ENCODE assay signal across 27 cellular contexts in genomic region chr4:74547042-74547441, GRCh38.
DNase-seq lines count a peak whose midpoint lies in the region; ATAC-seq, FAIRE-seq and TF ChIP-seq lines count a peak whose summit lies in the region.
"Had no signal": no experiment of that assay in that cellular context is flagged by ENCODE, and none has a peak within 500 bp of the region (broad histone marks: within the 10 kb centered on the region; RNA-seq: fewer than 3 reads in every experiment).

No MANE protein-coding gene starts in this region.

- POLR2A ChIA-PET in endothelial cell of umbilical vein (lab: Charles Lee), result no interaction called here

- H3K4me1 ChIP-seq in endothelial cell of umbilical vein (ENCODE audit: control insufficient read depth, extremely low read depth, insufficient read depth, low read length), result peaks cover 40% of the 10 kb centered on the region
- H3K4me1 ChIP-seq in esophagus muscularis mucosa, result peaks cover 0 to 34% (median 21%) of the 10 kb centered on the region in 4 donors

- H3K4me2 ChIP-seq in endothelial cell of umbilical vein (ENCODE audit: insufficient read depth, low read length), result peak overlapping the region; percentile 40

- H2AFZ ChIP-seq in endothelial cell of umbilical vein (ENCODE audit: low read depth, low read length), result no peak overlapping the region

- H3K4me1 Mint-ChIP-seq in Calu3 (ENCODE audit: low read depth, unreplicated experiment), result peaks cover 12% of the 10 kb centered on the region

- peaks cover 8% of the 10 kb centered on the region for H3K36me3 Mint-ChIP-seq in Calu3 (ENCODE audit: insufficient read depth, unreplicated experiment)
- H3K36me3 Mint-ChIP-seq: CD4-positive, alpha-beta memory T cell had no signal

- H3K9ac ChIP-seq in endothelial cell of umbilical vein (replicated peaks; ENCODE audit: extremely low read depth, insufficient read depth, low read length), result no peak overlapping the region

- TF ChIP-seq CTCF in Calu3 (IDR thresholded peaks at IDR 0.05; ENCODE audit: unreplicated experiment), result no peak
- TF ChIP-seq CTCF in endothelial cell of umbilical vein (IDR thresholded peaks at IDR 0.05; ENCODE audit: extremely low read depth in 1 of 2, insufficient read depth in 1 of 2, low read depth in 1 of 2, low read length in 2 of 2), result no peak
- no peak for TF ChIP-seq CTCF in esophagus muscularis mucosa (IDR thresholded peaks at IDR 0.05)

- H3K9me3 Mint-ChIP-seq in Calu3 (ENCODE audit: low read depth, unreplicated experiment), result no peaks in the 10 kb centered on the region
- H3K9me3 Mint-ChIP-seq: CD4-positive, alpha-beta memory T cell had no signal

- ATAC-seq in left cardiac atrium, result no peak
- ATAC-seq: HepG2 had no signal

- CTCF ChIA-PET in Calu3 (lab: Charles Lee) (no interaction called here), endothelial cell of umbilical vein (lab: Charles Lee) (interaction anchor here (1.8 kb wide), 1 partner anchor 75 kb away, joined by 4 read pairs; no protein-coding TSS in a partner anchor)

- TF ChIP-seq POLR2A in endothelial cell of umbilical vein (IDR thresholded peaks at IDR 0.05; ENCODE audit: low read depth, low read length) (no peak), esophagus muscularis mucosa (IDR thresholded peaks at IDR 0.05; ENCODE audit: low read depth) (no peak)

- H3K27me3 ChIP-seq in endothelial cell of umbilical vein (ENCODE audit: control insufficient read depth in 2 of 2, insufficient read depth in 2 of 2, low read length in 2 of 2) (no peaks in the 10 kb centered on the region), esophagus muscularis mucosa (no peaks in the 10 kb centered on the region)

- no peak for TF ChIP-seq EP300 in esophagus muscularis mucosa (IDR thresholded peaks at IDR 0.05)

- peak overlapping the region; percentile 28 for H3K4me3 Mint-ChIP-seq in Calu3 (ENCODE audit: low read depth, unreplicated experiment)
- H3K4me3 Mint-ChIP-seq: CD4-positive, alpha-beta memory T cell had no signal

- peak; percentile 82 for FAIRE-seq in RCC 7860 (lab: Jason Lieb, UNC)
- FAIRE-seq in endothelial cell of umbilical vein (lab: Jason Lieb, UNC), result peak; percentile 58
- FAIRE-seq: A204.1, GM12891, H1, HepG2 had no signal

- H3K4me3 ChIP-seq in endothelial cell of umbilical vein (replicated peaks in 1 of 3; ENCODE audit: insufficient read depth in 1 of 3, low read depth in 1 of 3, low read length in 3 of 3) (no peak overlapping the region), esophagus muscularis mucosa (no peak overlapping the region)

- DNase-seq in Calu3, result no peak
- peak; percentile 50 for DNase-seq in RCC 7860 (ENCODE audit: low spot score)
- peak; percentile 43 for DNase-seq in endothelial cell of umbilical vein (ENCODE audit: low read depth, low spot score)
- DNase-seq in renal cortical epithelial cell (ENCODE audit: low read depth), result peak; percentile 65
- DNase-seq in esophagus muscularis mucosa (ENCODE audit: extremely low spot score), result no peak
- DNase-seq in caudate nucleus (lab: John Stamatoyannopoulos, UW), result no peak
- DNase-seq in left cardiac atrium, result no peak
- DNase-seq: C1 segment of cervical spinal cord; CD4-positive, alpha-beta memory T cell; COR-L47; DMS79; EL; GF-D8; HCEC 1CT; Kasumi-1; MV-4-11; NCI-H1105; NCI-H1436 treated with DMSO at 0.1 percent for 48 hours; NCI-H187 treated with DMSO at 0.1 percent for 48 hours; NCI-H446; NCI-H524 treated with DMSO at 0.1 percent for 48 hours; NCI-H774; Right ventricle myocardium superior had no signal

- H3K9me1 ChIP-seq in endothelial cell of umbilical vein (replicated peaks; ENCODE audit: control insufficient read depth, extremely low read depth, insufficient read depth, low read length), result no peaks in the 10 kb centered on the region

- no peak overlapping the region for H3K27ac Mint-ChIP-seq in Calu3 (ENCODE audit: unreplicated experiment)
- H3K27ac Mint-ChIP-seq: CD4-positive, alpha-beta memory T cell had no signal

- BruUV-seq in Calu3 (replicated peaks; lab: Mats Ljungman, UMichigan) (no TSS peak), endothelial cell of umbilical vein (replicated peaks; lab: Mats Ljungman, UMichigan) (no TSS peak)

- no peaks in the 10 kb centered on the region for H3K27me3 Mint-ChIP-seq in Calu3 (ENCODE audit: unreplicated experiment)

- H3K27ac ChIP-seq in endothelial cell of umbilical vein (ENCODE audit: insufficient read depth, low read depth, low read length), result no peak overlapping the region
- no peak overlapping the region for H3K27ac ChIP-seq in esophagus muscularis mucosa (replicated peaks in 1 of 4)
- no peak overlapping the region for H3K27ac ChIP-seq in caudate nucleus (ENCODE audit: low read depth, low read length)

- no peaks in the 10 kb centered on the region for H4K20me1 ChIP-seq in endothelial cell of umbilical vein (replicated peaks; ENCODE audit: control insufficient read depth, extremely low read depth, insufficient read depth, low read length)

- H3K9me3 ChIP-seq in endothelial cell of umbilical vein (replicated peaks; ENCODE audit: control insufficient read depth, insufficient read depth, low read length) (no peaks in the 10 kb centered on the region), esophagus muscularis mucosa (no peaks in the 10 kb centered on the region)

- intact Hi-C loops in Calu3 (cut with micrococcal nuclease; ENCODE audit: unreplicated experiment), result loop anchor here (5.0 kb wide), 1 partner anchor 35 kb away; no protein-coding TSS in a partner anchor
- intact Hi-C loops in endothelial cell of umbilical vein (cut with micrococcal nuclease), result loop anchor here (2.0 kb wide), 1 partner anchor 72 kb away; no protein-coding TSS in a partner anchor
- intact Hi-C loops in esophagus muscularis mucosa (cut with DNase I), result no loop called here
- intact Hi-C loops in left cardiac atrium (cut with DNase I), result no loop called here

- no peaks in the 10 kb centered on the region for H3K36me3 ChIP-seq in endothelial cell of umbilical vein (ENCODE audit: control insufficient read depth in 2 of 2, extremely low read depth in 1 of 2, insufficient read depth in 2 of 2, low read length in 2 of 2)
- H3K36me3 ChIP-seq in esophagus muscularis mucosa, result no peaks in the 10 kb centered on the region

- dilution Hi-C loops in endothelial cell of umbilical vein (cut with MboI; ENCODE audit: extremely low pct_ligation_motif_present, low sequenced_read_pairs), result loop anchor here (25.0 kb wide), 1 partner anchor 160 kb away; no protein-coding TSS in a partner anchor

- no peaks in the 10 kb centered on the region for H3K79me2 ChIP-seq in endothelial cell of umbilical vein (ENCODE audit: control insufficient read depth, insufficient read depth, low read length)

TF ChIP-seq in endothelial cell of umbilical vein, 7 proteins besides CTCF, POLR2A, EP300 and RAD21:
- TF ChIP-seq EZH2 (IDR thresholded peaks at IDR 0.05; ENCODE audit: borderline replicate concordance, low read depth, low read length, severe bottlenecking) (no peak), JUN (IDR thresholded peaks at IDR 0.05; ENCODE audit: borderline replicate concordance, insufficient read depth, insufficient read length, low read depth) (peak; percentile 16), MYC (IDR thresholded peaks at IDR 0.05; ENCODE audit: low read depth, low read length) (no peak), POLR2AphosphoS5 (IDR thresholded peaks at IDR 0.05; ENCODE audit: insufficient read depth, low read depth, low read length) (no peak), FOS (IDR thresholded peaks at IDR 0.05; ENCODE audit: borderline replicate concordance, insufficient read depth, low read length) (peak; percentile 30), GATA2 (IDR thresholded peaks at IDR 0.05; ENCODE audit: insufficient read depth, insufficient read length, low read depth, low read length) (no peak)
- TF ChIP-seq, protein P1, sequence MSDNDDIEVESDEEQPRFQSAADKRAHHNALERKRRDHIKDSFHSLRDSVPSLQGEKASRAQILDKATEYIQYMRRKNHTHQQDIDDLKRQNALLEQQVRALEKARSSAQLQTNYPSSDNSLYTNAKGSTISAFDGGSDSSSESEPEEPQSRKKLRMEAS (IDR thresholded peaks at IDR 0.05; ENCODE audit: insufficient read depth, insufficient read length), result no peak

Comparison
In these comparisons a context has a peak if more than half of its experiments do, and no peak if none do; other contexts are left out.
1. DNase-seq: peak in RCC 7860 (single experiment), endothelial cell of umbilical vein (single experiment) and renal cortical epithelial cell (single experiment); none in Calu3 (single experiment), esophagus muscularis mucosa (single experiment), caudate nucleus (0 of 61) and left cardiac atrium (single experiment).
2. intact Hi-C loops: an anchor here in Calu3 (5.0 kb wide) and endothelial cell of umbilical vein (2.0 kb wide); none called in esophagus muscularis mucosa and left cardiac atrium.